In genomic region chr19:56477429-56478338, GRCh38 we compare ENCODE assay signal across 8 cellular contexts. TPM values are rescaled to one million over a fixed set of nuclear protein-coding genes. Genes with fewer than 3 reads are reported as not detected.
A peak's percentile ranks its signal among the peaks of the same experiment; 100 is the strongest.
DNase-seq lines count a peak whose midpoint lies in the region; ATAC-seq and TF ChIP-seq lines count a peak whose summit lies in the region.

No MANE protein-coding gene starts in this region.

- TF ChIP-seq CTCF in brain microvascular endothelial cell (IDR thresholded peaks at IDR 0.05; ENCODE audit: low read depth, low read length, missing control alignments) (no peak), gastrocnemius medialis (IDR thresholded peaks at IDR 0.05 in 4 of 5, conservative IDR thresholded peaks at IDR 0.05 in 1 of 5) (no peak), GM20000 (IDR thresholded peaks at IDR 0.05; ENCODE audit: extremely low read depth, missing control alignments) (no peak)

- H3K27ac Mint-ChIP-seq in T-helper 2 cell treated with Interferon-gamma antibody and Interleukin-4, amounts not matched to agents 5 μg/mL and 100 μg/mL, for 36 hours: peak overlapping the region; percentile 55

- H3K27me3 Mint-ChIP-seq in T-helper 2 cell treated with Interferon-gamma antibody and Interleukin-4, amounts not matched to agents 5 μg/mL and 100 μg/mL, for 36 hours (ENCODE audit: low read depth): no peaks in the 10 kb centered on the region

- DNase-seq in HPDE6-E6E7 (ENCODE audit: extremely low spot score) (peak; percentile 76), brain microvascular endothelial cell (peak; percentile 90), iPS DF 19.7 (ENCODE audit: low read depth, low spot score) (peak; percentile 80), gastrocnemius medialis (peak; percentile 71 to 73), GM20000 (ENCODE audit: low spot score) (no peak), SHP77 (lab: John Stamatoyannopoulos, UW) (no peak)
- peak; percentile 6 for DNase-seq in T-helper 2 cell treated with Interferon-gamma antibody and Interleukin-4, amounts not matched to agents 5 μg/mL and 100 μg/mL, for 36 hours (ENCODE audit: low spot score)

- H3K27me3 ChIP-seq in brain microvascular endothelial cell (replicated peaks) (no peaks in the 10 kb centered on the region), gastrocnemius medialis (no peaks in the 10 kb centered on the region)

- intact Hi-C loops in gastrocnemius medialis (cut with DNase I; ENCODE audit: low total_unique reads): loop anchor here (1.0 to 2.0 kb wide), 4 partner anchors 30 to 89 kb away; partner anchors contain the start of genes ZFP28, ZNF471 and ZNF583

- peak; percentile 87 to 95 for ATAC-seq in gastrocnemius medialis
- no peak for ATAC-seq in HG03135 (IDR thresholded peaks at IDR 0.05; ENCODE audit: unreplicated experiment)

- TF ChIP-seq POLR2A in gastrocnemius medialis (IDR thresholded peaks at IDR 0.05): peak; percentile 31 to 42

- H3K36me3 ChIP-seq in brain microvascular endothelial cell (replicated peaks) (no peaks in the 10 kb centered on the region), gastrocnemius medialis (peaks cover 0 to under 1% of the 10 kb centered on the region in 2 donors)

- peaks cover 0 to 5% of the 10 kb centered on the region in 2 donors for H3K4me1 ChIP-seq in gastrocnemius medialis

- in situ Hi-C loops in brain microvascular endothelial cell (cut with HindIII; ENCODE audit: low pct_ligation_motif_present, low sequenced_read_pairs): no loop called here
- in situ Hi-C loops in gastrocnemius medialis (cut with MboI; ENCODE audit: low sequenced_read_pairs in 4 of 4): no loop called here

- peak overlapping the region; percentile 93 for H3K27ac ChIP-seq in brain microvascular endothelial cell
- peak overlapping the region; percentile 54 to 86 (median 83) for H3K27ac ChIP-seq in gastrocnemius medialis

- H3K36me3 Mint-ChIP-seq in T-helper 2 cell treated with Interferon-gamma antibody and Interleukin-4, amounts not matched to agents 5 μg/mL and 100 μg/mL, for 36 hours (ENCODE audit: low read depth): peaks cover 3% of the 10 kb centered on the region

- H3K4me3 ChIP-seq in brain microvascular endothelial cell (ENCODE audit: low read depth, low read length) (peak overlapping the region; percentile 75), gastrocnemius medialis (peak overlapping the region; percentile 46 to 83 (median 69))

- peak overlapping the region; percentile 78 for H3K4me3 Mint-ChIP-seq in T-helper 2 cell treated with Interferon-gamma antibody and Interleukin-4, amounts not matched to agents 5 μg/mL and 100 μg/mL, for 36 hours

- H3K9me3 Mint-ChIP-seq in T-helper 2 cell treated with Interferon-gamma antibody and Interleukin-4, amounts not matched to agents 5 μg/mL and 100 μg/mL, for 36 hours: peaks cover 74% of the 10 kb centered on the region

- H3K9me3 ChIP-seq in gastrocnemius medialis: peaks cover 0 to 14% (median 0%) of the 10 kb centered on the region in 3 donors

- H3K4me1 Mint-ChIP-seq in T-helper 2 cell treated with Interferon-gamma antibody and Interleukin-4, amounts not matched to agents 5 μg/mL and 100 μg/mL, for 36 hours (ENCODE audit: low read depth): no peaks in the 10 kb centered on the region

RNA-seq across cellular contexts. Expression of gene ZNF667, which starts 0.5 kb away (rescaled TPM):
- under 1 TPM; 0.24 to 0.78 (median 0.48) TPM for total RNA-seq in gastrocnemius medialis

RNA-seq across cellular contexts. Expression of gene ZNF471, which starts 30.0 kb away (rescaled TPM):
- 1 to 10 TPM in 3 of 4 donors, under 1 TPM in 1; 0.56 to 3.8 (median 3.2) TPM for total RNA-seq in gastrocnemius medialis

Comparison
In these comparisons a context has a peak if more than half of its experiments do, and no peak if none do; other contexts are left out.
1. DNase-seq: peak in HPDE6-E6E7 (single experiment), T-helper 2 cell treated with Interferon-gamma antibody and Interleukin-4, amounts not matched to agents 5 μg/mL and 100 μg/mL, for 36 hours (single experiment), brain microvascular endothelial cell (single experiment), iPS DF 19.7 (single experiment) and gastrocnemius medialis (2 of 2); none in GM20000 (single experiment) and SHP77 (0 of 2).